In genomic region chr2:15073639-15074038, GRCh38 we compare ENCODE assay signal across 18 cellular contexts.
A peak's percentile ranks its signal among the peaks of the same experiment; 100 is the strongest.
DNase-seq lines count a peak whose midpoint lies in the region; ATAC-seq and TF ChIP-seq lines count a peak whose summit lies in the region.
"Had no signal": no experiment of that assay in that cellular context is flagged by ENCODE, and none has a peak within 500 bp of the region (broad histone marks: within the 10 kb centered on the region; RNA-seq: fewer than 3 reads in every experiment).

No MANE protein-coding gene starts in this region.

- TF ChIP-seq CTCF in PC-3 (conservative IDR thresholded peaks at IDR 0.05; ENCODE audit: low read depth, low read length), result no peak
- TF ChIP-seq CTCF in fibroblast of pulmonary artery (IDR thresholded peaks at IDR 0.05; ENCODE audit: low read length, missing control alignments), result no peak

- H3K9me3 ChIP-seq in PC-3 (ENCODE audit: low read length) (no peaks in the 10 kb centered on the region), T-helper 17 cell (ENCODE audit: control insufficient read depth, low read length, poor library complexity, severe bottlenecking) (no peaks in the 10 kb centered on the region)
- H3K9me3 ChIP-seq: BLaER1 had no signal

- H4K20me1 ChIP-seq in PC-3 (ENCODE audit: low read length), result no peaks in the 10 kb centered on the region
- H4K20me1 ChIP-seq: BLaER1 had no signal

- no peaks in the 10 kb centered on the region for H3F3A ChIP-seq in PC-3 (ENCODE audit: low read length, unreplicated experiment)

- DNase-seq in A172 (ENCODE audit: low spot score) (peak; percentile 28), ELR (ENCODE audit: low read depth) (peak; percentile 31), PC-3 (peak; percentile 54), fibroblast of pulmonary artery (ENCODE audit: low read depth) (peak; percentile 0), T-helper 17 cell (no peak), AG08395 (ENCODE audit: low spot score) (no peak)
- DNase-seq in activated CD4-positive, CD25-positive, alpha-beta regulatory T cell treated with anti-CD3 and anti-CD28 coated beads, Interleukin-2, amount 50 U/mL, for 72 hours, result no peak
- DNase-seq: ACHN; CD4-positive, alpha-beta memory T cell; DMS153; DMS79; GF-D8; HFFc6 had no signal

- CTCF ChIA-PET in PC-3 (lab: Charles Lee), result no interaction called here

- H3K9ac ChIP-seq in PC-3 (ENCODE audit: low read length), result no peak overlapping the region
- H3K9ac ChIP-seq: BLaER1 had no signal

- no peak overlapping the region for H3K4me3 Mint-ChIP-seq in T-helper 17 cell
- H3K4me3 Mint-ChIP-seq: CD14-positive monocyte; CD4-positive, alpha-beta memory T cell; GM23338; HFFc6 had no signal

- H3K27me3 Mint-ChIP-seq in T-helper 17 cell, result peaks cover 30% of the 10 kb centered on the region

- no peaks in the 10 kb centered on the region for H3K79me2 ChIP-seq in PC-3 (ENCODE audit: low read length)

- no peaks in the 10 kb centered on the region for H3K4me1 Mint-ChIP-seq in T-helper 17 cell
- H3K4me1 Mint-ChIP-seq: CD14-positive monocyte; CD4-positive, alpha-beta memory T cell had no signal

- no peak overlapping the region for H3K4me3 ChIP-seq in PC-3 (ENCODE audit: low read length)
- H3K4me3 ChIP-seq in fibroblast of pulmonary artery (replicated peaks; ENCODE audit: low read depth, low read length), result no peak overlapping the region
- H3K4me3 ChIP-seq: BLaER1, GM23338 had no signal

- intact Hi-C loops in PC-3 (cut with micrococcal nuclease), result no loop called here

- POLR2A ChIA-PET in PC-3 (lab: Charles Lee; ENCODE audit: unreplicated experiment), result no interaction called here

- no peaks in the 10 kb centered on the region for H3K9me2 ChIP-seq in PC-3 (replicated peaks; ENCODE audit: low read length)

- H3K27ac Mint-ChIP-seq in T-helper 17 cell, result no peak overlapping the region
- H3K27ac Mint-ChIP-seq: CD14-positive monocyte; CD4-positive, alpha-beta memory T cell; GM23338; HFFc6 had no signal

- H3K27me3 ChIP-seq in PC-3 (ENCODE audit: low read length), result no peaks in the 10 kb centered on the region
- H3K27me3 ChIP-seq: BLaER1 had no signal

- no peak overlapping the region for H3K27ac ChIP-seq in PC-3 (ENCODE audit: low read length)
- H3K27ac ChIP-seq: BLaER1 had no signal

- no peak for ATAC-seq in PC-3
- no peak for ATAC-seq in T-helper 17 cell
- ATAC-seq in HG03108 (IDR thresholded peaks at IDR 0.05; ENCODE audit: unreplicated experiment), result no peak
- ATAC-seq: GM23338, HCT116 had no signal

- H3K36me3 Mint-ChIP-seq in T-helper 17 cell (ENCODE audit: low read depth), result no peaks in the 10 kb centered on the region
- H3K36me3 Mint-ChIP-seq: CD14-positive monocyte; CD4-positive, alpha-beta memory T cell had no signal

- H3K4me1 ChIP-seq in PC-3 (ENCODE audit: insufficient read depth, low read length), result peaks cover 5% of the 10 kb centered on the region; the same call in 1 of the 2 replicates
- H3K4me1 ChIP-seq: BLaER1 had no signal

- H3K4me2 ChIP-seq in PC-3 (ENCODE audit: low read length), result no peak overlapping the region; the same call in 1 of the 2 replicates
- H3K4me2 ChIP-seq: BLaER1, GM23338 had no signal

- BruUV-seq in PC-3 (replicated peaks; lab: Mats Ljungman, UMichigan), result no TSS peak

- no peaks in the 10 kb centered on the region for H3K36me3 ChIP-seq in PC-3 (ENCODE audit: low read depth, low read length)
- H3K36me3 ChIP-seq: BLaER1 had no signal

- H2AFZ ChIP-seq in PC-3 (ENCODE audit: low read length), result no peak overlapping the region
- H2AFZ ChIP-seq: GM23338 had no signal

Comparison
In these comparisons a context has a peak if more than half of its experiments do, and no peak if none do; other contexts are left out.
1. DNase-seq: peak in A172 (single experiment), ELR (single experiment), PC-3 (single experiment) and fibroblast of pulmonary artery (single experiment); none in T-helper 17 cell (0 of 3), AG08395 (single experiment) and activated CD4-positive, CD25-positive, alpha-beta regulatory T cell treated with anti-CD3 and anti-CD28 coated beads, Interleukin-2, amount 50 U/mL, for 72 hours (single experiment).